Comparison of ENCODE assay signal across 1 cellular context in the genomic region with DNA sequence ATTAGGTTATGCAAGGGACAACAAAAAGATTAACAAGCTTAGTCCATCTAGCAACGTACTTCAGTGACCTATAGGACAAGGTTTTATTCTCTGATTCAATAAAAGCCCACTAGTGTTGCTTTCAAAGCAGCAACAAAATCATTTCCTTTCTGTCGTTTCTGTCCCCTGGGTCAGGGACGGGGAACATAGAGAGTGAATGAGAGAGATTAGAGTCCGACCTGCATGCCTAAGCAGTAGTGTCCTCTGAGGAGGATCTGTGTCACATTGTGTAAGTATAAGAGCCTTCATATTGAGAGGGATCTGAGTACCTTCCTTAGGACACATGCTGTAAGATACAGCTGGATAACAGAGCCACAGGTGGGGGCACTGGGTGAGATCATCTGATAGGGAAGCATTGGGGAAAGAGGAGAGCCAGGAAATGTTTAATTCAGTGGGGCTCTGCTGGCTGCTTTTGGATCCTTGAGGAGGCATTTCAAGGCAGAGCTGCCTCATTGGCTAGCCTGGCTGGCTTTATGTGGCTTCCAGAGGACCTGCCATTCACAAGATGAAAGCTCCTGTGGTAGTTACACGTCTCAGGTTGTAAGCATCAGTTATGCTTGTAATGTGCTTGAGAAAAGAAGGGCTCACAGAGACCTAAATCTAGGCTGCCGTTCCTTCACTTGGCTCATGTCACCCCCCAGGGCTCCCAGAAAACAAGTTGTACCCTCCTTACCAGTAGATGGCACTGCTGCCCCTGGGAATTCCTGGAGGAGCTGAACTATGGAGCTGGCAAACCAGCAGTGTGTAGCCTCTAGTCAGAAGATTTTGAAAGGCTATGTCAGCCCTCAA.
A peak's percentile ranks its signal among the peaks of the same experiment; 100 is the strongest.
TF ChIP-seq lines count a peak whose summit lies in the region.

No MANE protein-coding gene starts in this region.

TF ChIP-seq in SK-N-SH, 30 proteins besides CTCF, POLR2A, EP300 and RAD21 (continued from another document):
- TF ChIP-seq MXI1 (IDR thresholded peaks at IDR 0.05; ENCODE audit: low read depth, low read length): no peak
- no peak for TF ChIP-seq NFIC (IDR thresholded peaks at IDR 0.05; ENCODE audit: borderline replicate concordance)
- TF ChIP-seq TAF1 (IDR thresholded peaks at IDR 0.05; ENCODE audit: borderline replicate concordance, low read depth, low read length): no peak
- TF ChIP-seq EZH2phosphoT487 (IDR thresholded peaks at IDR 0.05; ENCODE audit: borderline replicate concordance, low read depth): no peak
- TF ChIP-seq FOXM1 (IDR thresholded peaks at IDR 0.05; ENCODE audit: low read depth): no peak
- no peak for TF ChIP-seq FOSL2 (IDR thresholded peaks at IDR 0.05; ENCODE audit: borderline replicate concordance, low read depth)
- TF ChIP-seq, protein P1, sequence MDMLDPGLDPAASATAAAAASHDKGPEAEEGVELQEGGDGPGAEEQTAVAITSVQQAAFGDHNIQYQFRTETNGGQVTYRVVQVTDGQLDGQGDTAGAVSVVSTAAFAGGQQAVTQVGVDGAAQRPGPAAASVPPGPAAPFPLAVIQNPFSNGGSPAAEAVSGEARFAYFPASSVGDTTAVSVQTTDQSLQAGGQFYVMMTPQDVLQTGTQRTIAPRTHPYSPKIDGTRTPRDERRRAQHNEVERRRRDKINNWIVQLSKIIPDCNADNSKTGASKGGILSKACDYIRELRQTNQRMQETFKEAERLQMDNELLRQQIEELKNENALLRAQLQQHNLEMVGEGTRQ (IDR thresholded peaks at IDR 0.05; ENCODE audit: borderline replicate concordance, low read depth, low read length): no peak
- TF ChIP-seq SMC3 (IDR thresholded peaks at IDR 0.05; ENCODE audit: low read depth, low read length): peak; percentile 97
- no peak for TF ChIP-seq YY1 (IDR thresholded peaks at IDR 0.05; ENCODE audit: low read depth)
- no peak for TF ChIP-seq MEF2A (IDR thresholded peaks at IDR 0.05; ENCODE audit: borderline replicate concordance, low read depth)
- peak; percentile 46 for TF ChIP-seq CHD2 (IDR thresholded peaks at IDR 0.05; ENCODE audit: low read length, partially characterized antibody)
- no peak for TF ChIP-seq SIN3A (IDR thresholded peaks at IDR 0.05; ENCODE audit: borderline replicate concordance, low read depth, low read length)
- peak; percentile 35; the same call in 1 of the 2 replicates for TF ChIP-seq RCOR1 (IDR thresholded peaks at IDR 0.05; ENCODE audit: low read length)
- no peak for TF ChIP-seq POLR2AphosphoS5 (IDR thresholded peaks at IDR 0.05; ENCODE audit: low read depth, low read length)
